Comparison of ENCODE assay signal across 1 cellular context in genomic region chr1:56496158-56496557, GRCh38.
TF ChIP-seq lines count a peak whose summit lies in the region.

No MANE protein-coding gene starts in this region.

TF ChIP-seq in HepG2, 621 proteins besides CTCF, POLR2A, EP300 and RAD21 (continued from another document):
- TF ChIP-seq ZNF609 (CRISPR knock-in tag; IDR thresholded peaks at IDR 0.05; ENCODE audit: borderline replicate concordance) (peak; percentile 33; the same call in 1 of the 2 replicates), FOXP4 (CRISPR knock-in tag; IDR thresholded peaks at IDR 0.05) (peak; percentile 59), ZNF704 (CRISPR knock-in tag; IDR thresholded peaks at IDR 0.05; ENCODE audit: borderline replicate concordance) (no peak), FOXJ3 (CRISPR knock-in tag; IDR thresholded peaks at IDR 0.05; ENCODE audit: borderline replicate concordance) (0 out of 2 replicates have a peak, but pooled peaks have one; percentile 53), HINFP (CRISPR knock-in tag; IDR thresholded peaks at IDR 0.05; ENCODE audit: low read depth) (no peak), MXD4 (CRISPR knock-in tag; IDR thresholded peaks at IDR 0.05) (no peak), TCF7 (IDR thresholded peaks at IDR 0.05; ENCODE audit: low read depth) (peak; percentile 36; the same call in 1 of the 2 replicates), TOE1 (CRISPR knock-in tag; IDR thresholded peaks at IDR 0.05) (no peak), ZNF121 (CRISPR knock-in tag; IDR thresholded peaks at IDR 0.05) (no peak), HDAC1 (CRISPR knock-in tag; IDR thresholded peaks at IDR 0.05) (peak; percentile 23; the same call in 1 of the 2 replicates), ATF3 (CRISPR knock-in tag; IDR thresholded peaks at IDR 0.05) (no peak), KDM5A (IDR thresholded peaks at IDR 0.05; ENCODE audit: borderline replicate concordance, low read length) (no peak), ZNF235 (CRISPR knock-in tag; IDR thresholded peaks at IDR 0.05; ENCODE audit: borderline replicate concordance) (no peak), MTF1 (CRISPR knock-in tag; IDR thresholded peaks at IDR 0.05) (no peak), ZFY (CRISPR knock-in tag; IDR thresholded peaks at IDR 0.05) (peak; percentile 21; the same call in 1 of the 2 replicates), ZBTB34 (CRISPR knock-in tag; IDR thresholded peaks at IDR 0.05) (no peak), CREM (IDR thresholded peaks at IDR 0.05) (peak; percentile 54; the same call in 1 of the 2 replicates), CREM (CRISPR knock-in tag; IDR thresholded peaks at IDR 0.05) (no peak), HOXA3 (CRISPR knock-in tag; IDR thresholded peaks at IDR 0.05) (no peak), JARID2 (CRISPR knock-in tag; IDR thresholded peaks at IDR 0.05; ENCODE audit: insufficient replicate concordance) (no peak), ZNF367 (CRISPR knock-in tag; IDR thresholded peaks at IDR 0.05; ENCODE audit: borderline replicate concordance) (no peak), ZNF619 (CRISPR knock-in tag; IDR thresholded peaks at IDR 0.05) (no peak), ZEB1 (IDR thresholded peaks at IDR 0.05; ENCODE audit: insufficient replicate concordance, low read depth) (no peak), E2F1 (CRISPR knock-in tag; IDR thresholded peaks at IDR 0.05) (no peak), ZNF205 (CRISPR knock-in tag; IDR thresholded peaks at IDR 0.05) (no peak), KLF6 (CRISPR knock-in tag; IDR thresholded peaks at IDR 0.05) (0 out of 2 replicates have a peak, but pooled peaks have one; percentile 37), ELF3 (CRISPR knock-in tag; IDR thresholded peaks at IDR 0.05) (peak; percentile 40; the same call in 1 of the 2 replicates), NFYC (CRISPR knock-in tag; IDR thresholded peaks at IDR 0.05) (no peak), ARNT2 (CRISPR knock-in tag; IDR thresholded peaks at IDR 0.05; ENCODE audit: low read depth) (0 out of 2 replicates have a peak, but pooled peaks have one; percentile 20), NCOR1 (IDR thresholded peaks at IDR 0.05; ENCODE audit: borderline replicate concordance, low read length) (0 out of 2 replicates have a peak, but pooled peaks have one; percentile 19), PATZ1 (CRISPR knock-in tag; IDR thresholded peaks at IDR 0.05) (no peak), HMG20A (CRISPR knock-in tag; IDR thresholded peaks at IDR 0.05; ENCODE audit: borderline replicate concordance) (peak; percentile 31; the same call in 1 of the 2 replicates), CEBPB (IDR thresholded peaks at IDR 0.05; ENCODE audit: borderline replicate concordance, low read depth, low read length) (peak; percentile 60; the same call in 1 of the 2 replicates)
- TF ChIP-seq, protein P1, sequence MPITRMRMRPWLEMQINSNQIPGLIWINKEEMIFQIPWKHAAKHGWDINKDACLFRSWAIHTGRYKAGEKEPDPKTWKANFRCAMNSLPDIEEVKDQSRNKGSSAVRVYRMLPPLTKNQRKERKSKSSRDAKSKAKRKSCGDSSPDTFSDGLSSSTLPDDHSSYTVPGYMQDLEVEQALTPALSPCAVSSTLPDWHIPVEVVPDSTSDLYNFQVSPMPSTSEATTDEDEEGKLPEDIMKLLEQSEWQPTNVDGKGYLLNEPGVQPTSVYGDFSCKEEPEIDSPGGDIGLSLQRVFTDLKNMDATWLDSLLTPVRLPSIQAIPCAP (CRISPR knock-in tag; IDR thresholded peaks at IDR 0.05; ENCODE audit: low read depth), result no peak
- TF ChIP-seq, protein P2, sequence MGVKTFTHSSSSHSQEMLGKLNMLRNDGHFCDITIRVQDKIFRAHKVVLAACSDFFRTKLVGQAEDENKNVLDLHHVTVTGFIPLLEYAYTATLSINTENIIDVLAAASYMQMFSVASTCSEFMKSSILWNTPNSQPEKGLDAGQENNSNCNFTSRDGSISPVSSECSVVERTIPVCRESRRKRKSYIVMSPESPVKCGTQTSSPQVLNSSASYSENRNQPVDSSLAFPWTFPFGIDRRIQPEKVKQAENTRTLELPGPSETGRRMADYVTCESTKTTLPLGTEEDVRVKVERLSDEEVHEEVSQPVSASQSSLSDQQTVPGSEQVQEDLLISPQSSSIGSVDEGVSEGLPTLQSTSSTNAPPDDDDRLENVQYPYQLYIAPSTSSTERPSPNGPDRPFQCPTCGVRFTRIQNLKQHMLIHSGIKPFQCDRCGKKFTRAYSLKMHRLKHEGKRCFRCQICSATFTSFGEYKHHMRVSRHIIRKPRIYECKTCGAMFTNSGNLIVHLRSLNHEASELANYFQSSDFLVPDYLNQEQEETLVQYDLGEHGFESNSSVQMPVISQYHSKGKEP (CRISPR knock-in tag; IDR thresholded peaks at IDR 0.05), result no peak
- TF ChIP-seq, protein P3, sequence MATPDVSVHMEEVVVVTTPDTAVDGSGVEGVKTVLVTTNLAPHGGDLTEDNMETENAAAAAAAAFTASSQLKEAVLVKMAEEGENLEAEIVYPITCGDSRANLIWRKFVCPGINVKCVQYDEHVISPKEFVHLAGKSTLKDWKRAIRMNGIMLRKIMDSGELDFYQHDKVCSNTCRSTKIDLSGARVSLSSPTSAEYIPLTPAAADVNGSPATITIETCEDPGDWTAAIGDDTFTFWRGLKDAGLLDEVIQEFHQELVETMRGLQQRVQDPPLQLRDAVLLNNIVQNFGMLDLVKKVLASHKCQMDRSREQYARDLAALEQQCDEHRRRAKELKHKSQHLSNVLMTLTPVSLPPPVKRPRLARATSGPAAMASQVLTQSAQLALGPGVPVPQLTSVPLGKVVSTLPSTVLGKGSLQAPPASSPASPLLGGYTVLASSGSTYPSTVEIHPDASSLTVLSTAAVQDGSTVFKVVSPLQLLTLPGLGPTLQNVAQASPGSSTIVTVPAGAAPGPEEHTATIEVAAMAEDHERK (CRISPR knock-in tag; IDR thresholded peaks at IDR 0.05; ENCODE audit: low read depth), result no peak
- TF ChIP-seq, protein P4, sequence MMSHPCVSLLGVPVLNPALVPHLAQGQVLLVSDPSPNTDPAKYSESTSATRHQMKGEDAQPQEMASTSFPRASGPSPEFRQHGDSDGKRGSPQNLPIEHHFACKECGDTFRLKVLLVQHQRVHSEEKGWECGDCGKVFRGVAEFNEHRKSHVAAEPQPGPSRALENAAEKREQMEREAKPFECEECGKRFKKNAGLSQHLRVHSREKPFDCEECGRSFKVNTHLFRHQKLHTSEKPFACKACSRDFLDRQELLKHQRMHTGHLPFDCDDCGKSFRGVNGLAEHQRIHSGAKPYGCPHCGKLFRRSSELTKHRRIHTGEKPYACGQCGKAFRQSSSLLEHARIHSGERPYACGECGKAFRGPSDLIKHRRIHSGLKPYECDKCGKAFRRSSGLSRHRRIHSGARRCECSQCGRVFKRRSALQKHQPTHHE (CRISPR knock-in tag; IDR thresholded peaks at IDR 0.05; ENCODE audit: borderline replicate concordance), result no peak
